Comparison of ENCODE assay signal across 17 cellular contexts in genomic region chr10:12501324-12501723, GRCh38.
DNase-seq lines count a peak whose midpoint lies in the region; ATAC-seq and TF ChIP-seq lines count a peak whose summit lies in the region.
"Had no signal": no experiment of that assay in that cellular context is flagged by ENCODE, and none has a peak within 500 bp of the region (broad histone marks: within the 10 kb centered on the region; RNA-seq: fewer than 3 reads in every experiment).

No MANE protein-coding gene starts in this region.

- no peaks in the 10 kb centered on the region for H3K27me3 ChIP-seq in heart left ventricle
- H3K27me3 ChIP-seq: ascending aorta, upper lobe of left lung had no signal

- H3K36me3 ChIP-seq in heart left ventricle (no peaks in the 10 kb centered on the region), mucosa of descending colon (ENCODE audit: low read depth) (no peaks in the 10 kb centered on the region)
- H3K36me3 ChIP-seq: ascending aorta, upper lobe of left lung had no signal

- peak overlapping the region in 1 of 12 donors; percentile 26 for H3K27ac ChIP-seq in heart left ventricle
- H3K27ac ChIP-seq: ascending aorta, HL-60, parathyroid adenoma, upper lobe of left lung had no signal

- TF ChIP-seq POLR2A in heart left ventricle (IDR thresholded peaks at IDR 0.05), result no peak

- ATAC-seq in Right ventricle myocardium superior (ENCODE audit: poor library complexity) (peak; percentile 5), heart left ventricle (no peak), mucosa of descending colon (peak; percentile 49), GM18502 (IDR thresholded peaks at IDR 0.05; ENCODE audit: poor library complexity, unreplicated experiment) (no peak), GM18909 (IDR thresholded peaks at IDR 0.05; ENCODE audit: poor library complexity, unreplicated experiment) (no peak)
- ATAC-seq: GM12878 had no signal

- 55 to 76% (median 60%) methylated on average over 12 of the region's 12 CpGs for WGBS in heart left ventricle, 4 donors

- H3K4me3 ChIP-seq in heart left ventricle, result no peak overlapping the region
- no peak overlapping the region for H3K4me3 ChIP-seq in choroid plexus epithelial cell (ENCODE audit: low read depth, low read length)
- H3K4me3 ChIP-seq in mucosa of descending colon, result no peak overlapping the region
- H3K4me3 ChIP-seq: ascending aorta, GM12878, smooth muscle cell, upper lobe of left lung had no signal

- DNase-seq in Right ventricle myocardium superior (no peak), heart left ventricle (no peak), choroid plexus epithelial cell (ENCODE audit: low read depth) (peak; percentile 18), mucosa of descending colon (no peak), NCI-H2227 treated with DMSO at 0.1 percent for 48 hours (lab: John Stamatoyannopoulos, UW) (no peak), cerebellar cortex (ENCODE audit: low spot score) (no peak)
- DNase-seq: ACHN; CD8-positive, alpha-beta memory T cell; NCI-H2171 had no signal

- TF ChIP-seq CTCF in heart left ventricle (IDR thresholded peaks at IDR 0.05) (no peak), choroid plexus epithelial cell (conservative IDR thresholded peaks at IDR 0.05; ENCODE audit: low read depth, low read length) (no peak), mucosa of descending colon (IDR thresholded peaks at IDR 0.05) (no peak)

- H3K9me3 ChIP-seq in heart left ventricle, result no peaks in the 10 kb centered on the region
- H3K9me3 ChIP-seq in mucosa of descending colon, result no peaks in the 10 kb centered on the region
- H3K9me3 ChIP-seq: ascending aorta, upper lobe of left lung had no signal

- intact Hi-C loops in Right ventricle myocardium superior (cut with DNase I) (no loop called here), heart left ventricle (cut with DNase I) (no loop called here), mucosa of descending colon (cut with DNase I, micrococcal nuclease) (no loop called here)

- peaks cover 4 to 32% (median 15%) of the 10 kb centered on the region in 12 donors for H3K4me1 ChIP-seq in heart left ventricle
- peaks cover 14% of the 10 kb centered on the region for H3K4me1 ChIP-seq in mucosa of descending colon (ENCODE audit: low read depth)
- H3K4me1 ChIP-seq: parathyroid adenoma had no signal

Comparison
In these comparisons a context has a peak if more than half of its experiments do, and no peak if none do; other contexts are left out.
1. ATAC-seq: peak in Right ventricle myocardium superior (single experiment) and mucosa of descending colon (single experiment); none in heart left ventricle (0 of 4), GM18502 (single experiment) and GM18909 (single experiment).